In the genomic region with DNA sequence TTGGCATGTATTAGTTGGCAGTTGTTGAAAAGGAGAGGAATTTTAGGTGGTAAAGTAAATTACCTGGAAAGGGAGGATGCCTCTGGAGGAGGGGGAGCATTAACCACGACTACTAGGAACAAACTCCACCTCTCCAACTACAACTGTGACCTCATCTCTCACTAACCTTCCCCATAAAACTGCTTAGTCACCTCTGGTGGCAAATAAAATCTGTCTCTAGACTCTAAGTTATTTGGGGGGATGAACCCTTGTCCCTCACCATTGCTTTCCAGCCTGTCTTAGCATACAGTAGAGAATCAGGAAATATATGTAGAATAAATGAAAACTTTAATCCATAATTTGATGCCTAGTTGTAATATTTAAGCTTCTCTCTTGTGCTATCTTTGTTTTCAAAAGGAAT, we compare ENCODE assay signal across 1 cellular context.
TF ChIP-seq lines count a peak whose summit lies in the region.

No MANE protein-coding gene starts in this region.

TF ChIP-seq in K562, 482 proteins besides CTCF, POLR2A, EP300 and RAD21 (continued from another document):
- TF ChIP-seq, protein P1, sequence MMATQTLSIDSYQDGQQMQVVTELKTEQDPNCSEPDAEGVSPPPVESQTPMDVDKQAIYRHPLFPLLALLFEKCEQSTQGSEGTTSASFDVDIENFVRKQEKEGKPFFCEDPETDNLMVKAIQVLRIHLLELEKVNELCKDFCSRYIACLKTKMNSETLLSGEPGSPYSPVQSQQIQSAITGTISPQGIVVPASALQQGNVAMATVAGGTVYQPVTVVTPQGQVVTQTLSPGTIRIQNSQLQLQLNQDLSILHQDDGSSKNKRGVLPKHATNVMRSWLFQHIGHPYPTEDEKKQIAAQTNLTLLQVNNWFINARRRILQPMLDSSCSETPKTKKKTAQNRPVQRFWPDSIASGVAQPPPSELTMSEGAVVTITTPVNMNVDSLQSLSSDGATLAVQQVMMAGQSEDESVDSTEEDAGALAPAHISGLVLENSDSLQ (IDR thresholded peaks at IDR 0.05) = no peak
- TF ChIP-seq MAFG (tag; conservative IDR thresholded peaks at IDR 0.05) (peak; percentile 83), CCAR2 (IDR thresholded peaks at IDR 0.05; ENCODE audit: low read depth, low read length) (no peak), PHF20 (IDR thresholded peaks at IDR 0.05; ENCODE audit: partially characterized antibody) (no peak), SNRNP70 (optimal IDR thresholded peaks at IDR 0.05; ENCODE audit: low read depth, low read length) (no peak), CHD2 (IDR thresholded peaks at IDR 0.05; ENCODE audit: low read depth, low read length) (no peak), NFE2L1 (tag; IDR thresholded peaks at IDR 0.05; ENCODE audit: borderline replicate concordance, low read depth) (peak; percentile 19; the same call in 1 of the 2 replicates), NFE2 (IDR thresholded peaks at IDR 0.05; ENCODE audit: low read depth) (peak; percentile 62), RFX1 (IDR thresholded peaks at IDR 0.05) (no peak), C11orf30 (IDR thresholded peaks at IDR 0.05; ENCODE audit: low read depth) (0 out of 2 replicates have a peak, but pooled peaks have one; percentile 39), NUFIP1 (IDR thresholded peaks at IDR 0.05; ENCODE audit: partially characterized antibody) (no peak)
- TF ChIP-seq, protein P2, sequence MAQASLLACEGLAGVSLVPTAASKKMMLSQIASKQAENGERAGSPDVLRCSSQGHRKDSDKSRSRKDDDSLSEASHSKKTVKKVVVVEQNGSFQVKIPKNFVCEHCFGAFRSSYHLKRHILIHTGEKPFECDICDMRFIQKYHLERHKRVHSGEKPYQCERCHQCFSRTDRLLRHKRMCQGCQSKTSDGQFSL (CRISPR knock-in tag; IDR thresholded peaks at IDR 0.05) = no peak
- TF ChIP-seq, protein P2 (tag; IDR thresholded peaks at IDR 0.05) = no peak
- TF ChIP-seq, protein P3, sequence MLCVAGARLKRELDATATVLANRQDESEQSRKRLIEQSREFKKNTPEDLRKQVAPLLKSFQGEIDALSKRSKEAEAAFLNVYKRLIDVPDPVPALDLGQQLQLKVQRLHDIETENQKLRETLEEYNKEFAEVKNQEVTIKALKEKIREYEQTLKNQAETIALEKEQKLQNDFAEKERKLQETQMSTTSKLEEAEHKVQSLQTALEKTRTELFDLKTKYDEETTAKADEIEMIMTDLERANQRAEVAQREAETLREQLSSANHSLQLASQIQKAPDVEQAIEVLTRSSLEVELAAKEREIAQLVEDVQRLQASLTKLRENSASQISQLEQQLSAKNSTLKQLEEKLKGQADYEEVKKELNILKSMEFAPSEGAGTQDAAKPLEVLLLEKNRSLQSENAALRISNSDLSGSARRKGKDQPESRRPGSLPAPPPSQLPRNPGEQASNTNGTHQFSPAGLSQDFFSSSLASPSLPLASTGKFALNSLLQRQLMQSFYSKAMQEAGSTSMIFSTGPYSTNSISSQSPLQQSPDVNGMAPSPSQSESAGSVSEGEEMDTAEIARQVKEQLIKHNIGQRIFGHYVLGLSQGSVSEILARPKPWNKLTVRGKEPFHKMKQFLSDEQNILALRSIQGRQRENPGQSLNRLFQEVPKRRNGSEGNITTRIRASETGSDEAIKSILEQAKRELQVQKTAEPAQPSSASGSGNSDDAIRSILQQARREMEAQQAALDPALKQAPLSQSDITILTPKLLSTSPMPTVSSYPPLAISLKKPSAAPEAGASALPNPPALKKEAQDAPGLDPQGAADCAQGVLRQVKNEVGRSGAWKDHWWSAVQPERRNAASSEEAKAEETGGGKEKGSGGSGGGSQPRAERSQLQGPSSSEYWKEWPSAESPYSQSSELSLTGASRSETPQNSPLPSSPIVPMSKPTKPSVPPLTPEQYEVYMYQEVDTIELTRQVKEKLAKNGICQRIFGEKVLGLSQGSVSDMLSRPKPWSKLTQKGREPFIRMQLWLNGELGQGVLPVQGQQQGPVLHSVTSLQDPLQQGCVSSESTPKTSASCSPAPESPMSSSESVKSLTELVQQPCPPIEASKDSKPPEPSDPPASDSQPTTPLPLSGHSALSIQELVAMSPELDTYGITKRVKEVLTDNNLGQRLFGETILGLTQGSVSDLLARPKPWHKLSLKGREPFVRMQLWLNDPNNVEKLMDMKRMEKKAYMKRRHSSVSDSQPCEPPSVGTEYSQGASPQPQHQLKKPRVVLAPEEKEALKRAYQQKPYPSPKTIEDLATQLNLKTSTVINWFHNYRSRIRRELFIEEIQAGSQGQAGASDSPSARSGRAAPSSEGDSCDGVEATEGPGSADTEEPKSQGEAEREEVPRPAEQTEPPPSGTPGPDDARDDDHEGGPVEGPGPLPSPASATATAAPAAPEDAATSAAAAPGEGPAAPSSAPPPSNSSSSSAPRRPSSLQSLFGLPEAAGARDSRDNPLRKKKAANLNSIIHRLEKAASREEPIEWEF (CRISPR knock-in tag; IDR thresholded peaks at IDR 0.05) = no peak
